8 cellular contexts compared by ENCODE assay signal in genomic region chr15:96329403-96329981, GRCh38. TPM values are rescaled to one million over a fixed set of nuclear protein-coding genes. Genes with fewer than 3 reads are reported as not detected.
DNase-seq lines count a peak whose midpoint lies in the region; ATAC-seq, FAIRE-seq and TF ChIP-seq lines count a peak whose summit lies in the region.

No MANE protein-coding gene starts in this region.

- POLR2A ChIA-PET in CD8-positive, alpha-beta memory T cell (lab: Charles Lee), result no interaction called here
- POLR2A ChIA-PET in PC-3 (lab: Charles Lee; ENCODE audit: unreplicated experiment), result no interaction called here

- DNase-seq in CD8-positive, alpha-beta memory T cell, result no peak
- DNase-seq in PC-3 (peak; percentile 38), fibroblast of lung (ENCODE audit: low read depth in 2 of 2) (peak; percentile 59 to 86), pancreas (no peak), mucosa of gallbladder (ENCODE audit: low spot score) (no peak)
- no peak for DNase-seq in stimulated activated naive CD4-positive, alpha-beta T cell treated with Interleukin-2 at 50 U/mL for 16 hours (lab: John Stamatoyannopoulos, UW)

- ATAC-seq in PC-3 (no peak), pancreas (no peak), GM21717 (IDR thresholded peaks at IDR 0.05; ENCODE audit: unreplicated experiment) (no peak), GM18505 (IDR thresholded peaks at IDR 0.05; ENCODE audit: unreplicated experiment) (no peak)

- peaks cover 65% of the 10 kb centered on the region for H3K27me3 ChIP-seq in CD8-positive, alpha-beta memory T cell (ENCODE audit: insufficient read depth, low read length, poor library complexity, severe bottlenecking)
- H3K27me3 ChIP-seq in PC-3 (ENCODE audit: low read length) (no peaks in the 10 kb centered on the region), fibroblast of lung (ENCODE audit: control insufficient read depth, insufficient read depth, low read length) (no peaks in the 10 kb centered on the region), pancreas (no peaks in the 10 kb centered on the region)

- H3K4me3 ChIP-seq in CD8-positive, alpha-beta memory T cell (ENCODE audit: low read length), result no peak overlapping the region
- peak overlapping the region; percentile 85 for H3K4me3 ChIP-seq in PC-3 (ENCODE audit: low read length)
- peak overlapping the region; percentile 65 to 96 (median 74) for H3K4me3 ChIP-seq in fibroblast of lung (replicated peaks in 1 of 4; ENCODE audit: control extremely low read depth in 1 of 4, insufficient read depth in 1 of 4, low read depth in 3 of 4, low read length in 4 of 4)
- peak overlapping the region; percentile 26 to 64 (median 46) for H3K4me3 ChIP-seq in pancreas

- WGBS in pancreas, 2 donors, result 47 to 49% methylated on average over 8 of the region's 8 CpGs

- TF ChIP-seq CTCF in PC-3 (conservative IDR thresholded peaks at IDR 0.05; ENCODE audit: low read depth, low read length) (no peak), fibroblast of lung (conservative IDR thresholded peaks at IDR 0.05 in 1 of 2, IDR thresholded peaks at IDR 0.05 in 1 of 2; ENCODE audit: low read depth in 1 of 2, low read length in 2 of 2) (no peak), pancreas (IDR thresholded peaks at IDR 0.05) (no peak)

- CTCF ChIA-PET in CD8-positive, alpha-beta memory T cell (lab: Charles Lee), result no interaction called here
- CTCF ChIA-PET in PC-3 (lab: Charles Lee), result no interaction called here

- H3K27me3 Mint-ChIP-seq in CD8-positive, alpha-beta memory T cell, result peaks cover 70 to 86% of the 10 kb centered on the region in 2 donors

- no peak for FAIRE-seq in pancreas (lab: Jason Lieb, UNC)

- H3K9ac ChIP-seq in PC-3 (ENCODE audit: low read length) (peak overlapping the region; percentile 92), fibroblast of lung (ENCODE audit: insufficient read depth, low read length) (peak overlapping the region; percentile 75)

- H4K20me1 ChIP-seq in PC-3 (ENCODE audit: low read length) (peaks cover 9% of the 10 kb centered on the region; the same call in 1 of the 2 replicates), fibroblast of lung (ENCODE audit: control insufficient read depth, extremely low read depth, insufficient read depth, low read length) (peaks cover 2% of the 10 kb centered on the region)

- H3K4me1 ChIP-seq in CD8-positive, alpha-beta memory T cell (ENCODE audit: insufficient read depth, low read length), result no peaks in the 10 kb centered on the region
- H3K4me1 ChIP-seq in PC-3 (ENCODE audit: insufficient read depth, low read length), result peaks cover 32% of the 10 kb centered on the region
- H3K4me1 ChIP-seq in fibroblast of lung (ENCODE audit: control insufficient read depth, extremely low read depth, insufficient read depth, low read length), result peaks cover 4% of the 10 kb centered on the region
- no peaks in the 10 kb centered on the region for H3K4me1 ChIP-seq in pancreas

- H3K27ac Mint-ChIP-seq in CD8-positive, alpha-beta memory T cell, result no peak overlapping the region

- peak overlapping the region; percentile 35 for H3K27ac ChIP-seq in CD8-positive, alpha-beta memory T cell (ENCODE audit: low read depth, low read length)
- H3K27ac ChIP-seq in PC-3 (ENCODE audit: low read length) (peak overlapping the region; percentile 91), fibroblast of lung (ENCODE audit: insufficient read depth, low read length) (peak overlapping the region; percentile 87), pancreas (peak overlapping the region; percentile 9 to 80 (median 62))

- TSS peak; percentile 20 for BruUV-seq in PC-3 (replicated peaks; lab: Mats Ljungman, UMichigan)

- H3F3A ChIP-seq in PC-3 (ENCODE audit: low read length, unreplicated experiment), result peaks cover 7% of the 10 kb centered on the region

- H3K9me2 ChIP-seq in PC-3 (replicated peaks; ENCODE audit: low read length), result no peaks in the 10 kb centered on the region

- H3K9me3 ChIP-seq in CD8-positive, alpha-beta memory T cell (ENCODE audit: low read length), result no peaks in the 10 kb centered on the region
- H3K9me3 ChIP-seq in PC-3 (ENCODE audit: low read length) (no peaks in the 10 kb centered on the region), fibroblast of lung (ENCODE audit: control insufficient read depth, insufficient read depth, low read depth, low read length) (no peaks in the 10 kb centered on the region), pancreas (no peaks in the 10 kb centered on the region)

- no peaks in the 10 kb centered on the region for H3K36me3 ChIP-seq in CD8-positive, alpha-beta memory T cell (ENCODE audit: insufficient read depth, low read length)
- H3K36me3 ChIP-seq in PC-3 (ENCODE audit: low read depth, low read length) (peaks cover 8% of the 10 kb centered on the region), fibroblast of lung (ENCODE audit: control insufficient read depth, insufficient read depth, low read length) (peaks cover 17% of the 10 kb centered on the region), pancreas (no peaks in the 10 kb centered on the region)

- TF ChIP-seq POLR2A in GM18505 (IDR thresholded peaks at IDR 0.05; ENCODE audit: borderline replicate concordance, extremely low read depth, insufficient read depth, insufficient read length), result no peak

- H3K9me3 Mint-ChIP-seq in CD8-positive, alpha-beta memory T cell, result peaks cover 0 to 39% (median 12%) of the 10 kb centered on the region in 5 donors

- peak overlapping the region in 6 of 7 donors; percentile 44 to 85 (median 76) for H3K4me3 Mint-ChIP-seq in CD8-positive, alpha-beta memory T cell

- peaks cover 0 to 4% (median 0%) of the 10 kb centered on the region in 3 donors for H3K36me3 Mint-ChIP-seq in CD8-positive, alpha-beta memory T cell

- H3K4me2 ChIP-seq in PC-3 (ENCODE audit: low read length) (peak overlapping the region; percentile 97), fibroblast of lung (ENCODE audit: extremely low read depth, insufficient read depth, low read length) (peak overlapping the region; percentile 89)

- intact Hi-C loops in PC-3 (cut with micrococcal nuclease) (loop anchor here (5.0 to 10.0 kb wide), 3 partner anchors 207 to 1072 kb away; no protein-coding TSS in a partner anchor), pancreas (cut with DNase I) (no loop called here)

- H3K4me1 Mint-ChIP-seq in CD8-positive, alpha-beta memory T cell, result peaks cover 15 to 44% (median 17%) of the 10 kb centered on the region in 3 donors

- H2AFZ ChIP-seq in PC-3 (ENCODE audit: low read length) (peak overlapping the region; percentile 65), fibroblast of lung (ENCODE audit: low read length) (no peak overlapping the region)

- H3K79me2 ChIP-seq in PC-3 (ENCODE audit: low read length) (peaks cover 92% of the 10 kb centered on the region), fibroblast of lung (ENCODE audit: control insufficient read depth, insufficient read depth, low read length) (peaks cover 92% of the 10 kb centered on the region)

RNA-seq across cellular contexts. Expression of gene NR2F2, which starts 1.0 kb away (rescaled TPM):
- total RNA-seq in CD8-positive, alpha-beta memory T cell, result not detected
- polyA plus RNA-seq in CD8-positive, alpha-beta memory T cell, result not detected
- 19.0 and 19.6 TPM in 2 replicates for total RNA-seq in PC-3 (2014; rRNA removed)
- 9.2 and 15.7 TPM in 2 replicates for total RNA-seq in fibroblast of lung
- 66.5 and 130 TPM in 2 replicates for polyA plus RNA-seq in fibroblast of lung
- 124 and 286 TPM in 2 replicates for polyA plus RNA-seq in fibroblast of lung (2012)
- polyA minus RNA-seq in fibroblast of lung (ENCODE audit: low replicate concordance), result 78.0 and 158 TPM in 2 replicates
- 10 to 100 TPM in 4 of 6 donors, 1 to 10 TPM in 2; 8.3 to 25.6 (median 14.0) TPM for total RNA-seq in pancreas
- polyA plus RNA-seq in pancreas, result 10 to 100 TPM in 1 of 2 donors, 1 to 10 TPM in 1; 7.0 to 16.2 TPM
- 288 TPM for total RNA-seq in mucosa of gallbladder

Comparison
In these comparisons a context has a peak if more than half of its experiments do, and no peak if none do; other contexts are left out.
1. DNase-seq: peak in PC-3 (single experiment) and fibroblast of lung (2 of 2); none in CD8-positive, alpha-beta memory T cell (0 of 5), pancreas (0 of 6), stimulated activated naive CD4-positive, alpha-beta T cell treated with Interleukin-2 at 50 U/mL for 16 hours (single experiment) and mucosa of gallbladder (single experiment).
2. H3K27ac ChIP-seq: peak in every context shown above with its lines; median percentile 91 in PC-3; 87 in fibroblast of lung; 62 in pancreas; 35 in CD8-positive, alpha-beta memory T cell.
3. RNA of gene NR2F2, which starts 1.0 kb away (total RNA-seq): 288 TPM in mucosa of gallbladder (single experiment); 19.0 to 19.6 TPM in PC-3, 8.3 to 25.6 TPM in pancreas, 9.2 to 15.7 TPM in fibroblast of lung and not detected in CD8-positive, alpha-beta memory T cell; every median in the first group is over 10 times any median in the second.